Comparison of ENCODE assay signal across 16 cellular contexts in genomic region chr6:71324179-71324791, GRCh38. TPM values are rescaled to one million over a fixed set of nuclear protein-coding genes. Genes with fewer than 3 reads are reported as not detected.
DNase-seq lines count a peak whose midpoint lies in the region; ATAC-seq and TF ChIP-seq lines count a peak whose summit lies in the region.
"Had no signal": no experiment of that assay in that cellular context is flagged by ENCODE, and none has a peak within 500 bp of the region (broad histone marks: within the 10 kb centered on the region; RNA-seq: fewer than 3 reads in every experiment).

No MANE protein-coding gene starts in this region.

- intact Hi-C loops in heart right ventricle (cut with DNase I) (no loop called here), left ventricle myocardium inferior (cut with micrococcal nuclease) (no loop called here), aorta (cut with DNase I) (no loop called here)

- H3K4me3 ChIP-seq in heart right ventricle (no peak overlapping the region), right atrium auricular region (no peak overlapping the region), left ventricle myocardium inferior (no peak overlapping the region), aorta (ENCODE audit: low read length in 2 of 2) (no peak overlapping the region)

- ATAC-seq in heart right ventricle (peak in 6 of 8 donors; percentile 35 to 75 (median 45)), aorta (ENCODE audit: low FRiP score) (peak; percentile 26)
- ATAC-seq: CD8-positive, alpha-beta T cell; PC-3 had no signal

- H3K9me3 ChIP-seq in heart right ventricle, result no peaks in the 10 kb centered on the region
- no peaks in the 10 kb centered on the region for H3K9me3 ChIP-seq in right atrium auricular region
- no peaks in the 10 kb centered on the region for H3K9me3 ChIP-seq in left ventricle myocardium inferior (replicated peaks)
- no peaks in the 10 kb centered on the region for H3K9me3 ChIP-seq in aorta (ENCODE audit: control insufficient read depth, low read length)

- H3K27ac ChIP-seq in heart right ventricle (peak overlapping the region in 4 of 10 donors; percentile 3 to 49 (median 14)), right atrium auricular region (peak overlapping the region in 1 of 2 donors; percentile 6), left ventricle myocardium inferior (replicated peaks) (peak overlapping the region; percentile 13), aorta (ENCODE audit: low read depth in 1 of 2, low read length in 2 of 2) (no peak overlapping the region)

- no peaks in the 10 kb centered on the region for H3K27me3 ChIP-seq in heart right ventricle
- no peaks in the 10 kb centered on the region for H3K27me3 ChIP-seq in right atrium auricular region
- H3K27me3 ChIP-seq in left ventricle myocardium inferior (ENCODE audit: low read depth), result no peaks in the 10 kb centered on the region
- no peaks in the 10 kb centered on the region for H3K27me3 ChIP-seq in aorta (ENCODE audit: control insufficient read depth in 1 of 2, insufficient read depth in 2 of 2, low read length in 1 of 2)

- no peak for TF ChIP-seq CTCF in heart right ventricle (IDR thresholded peaks at IDR 0.05)
- no peak for TF ChIP-seq CTCF in right atrium auricular region (IDR thresholded peaks at IDR 0.05)
- TF ChIP-seq CTCF in left ventricle myocardium inferior (IDR thresholded peaks at IDR 0.05; ENCODE audit: borderline replicate concordance), result no peak

- 72 to 77% methylated on average over 5 of the region's 5 CpGs for WGBS in heart right ventricle, 2 donors
- WGBS in aorta, 2 donors, result 71 to 76% methylated on average over 5 of the region's 5 CpGs

- H3K4me1 ChIP-seq in heart right ventricle (peaks cover 0 to 8% (median 0%) of the 10 kb centered on the region in 9 donors), right atrium auricular region (no peaks in the 10 kb centered on the region), left ventricle myocardium inferior (peaks cover 24% of the 10 kb centered on the region), aorta (ENCODE audit: control insufficient read depth in 1 of 2, insufficient read depth in 2 of 2, low read length in 2 of 2) (peaks cover 0 to 5% of the 10 kb centered on the region in 2 donors)

- H3K36me3 ChIP-seq in heart right ventricle, result no peaks in the 10 kb centered on the region
- no peaks in the 10 kb centered on the region for H3K36me3 ChIP-seq in right atrium auricular region
- no peaks in the 10 kb centered on the region for H3K36me3 ChIP-seq in left ventricle myocardium inferior
- H3K36me3 ChIP-seq in aorta (ENCODE audit: control insufficient read depth in 1 of 2, insufficient read depth in 2 of 2, low read length in 1 of 2), result no peaks in the 10 kb centered on the region

- DNase-seq in heart right ventricle, result peak in 1 of 2 donors; percentile 10
- DNase-seq in right atrium auricular region (ENCODE audit: low spot score), result no peak
- DNase-seq in left ventricle myocardium inferior, result no peak
- peak; percentile 17 for DNase-seq in midbrain (lab: John Stamatoyannopoulos, UW)
- DNase-seq in aorta, result peak in 1 of 2 donors; percentile 47
- DNase-seq in ecto neural progenitor cell (ENCODE audit: low spot score), result no peak
- no peak for DNase-seq in stimulated activated naive CD4-positive, alpha-beta T cell (lab: John Stamatoyannopoulos, UW)
- no peak for DNase-seq in DMS79 treated with DMSO at 0.1 percent for 48 hours (lab: John Stamatoyannopoulos, UW)
- DNase-seq: CD8-positive, alpha-beta T cell; HCEC 1CT; NCI-H146; NCI-H2081 treated with DMSO at 0.1 percent for 48 hours; NCI-H226; NCI-H526 treated with DMSO at 0.1 percent for 48 hours; NK-92 treated with Interleukin-12 subunit alpha and Interleukin-12 subunit beta, amount 100 ng/mL, for 24 hours; PC-3 had no signal

RNA-seq across cellular contexts. Expression of gene OGFRL1, which starts 35.7 kb away (rescaled TPM):
- total RNA-seq in heart right ventricle (10 to 100 TPM in 4 of 10 donors, 1 to 10 TPM in 6; 5.3 to 12.9 (median 9.1) TPM), right atrium auricular region (10 to 100 TPM; 12.0 to 15.1 TPM), left ventricle myocardium inferior (7.1 TPM), aorta (10 to 100 TPM; 23.6 to 29.9 TPM)
- polyA plus RNA-seq in heart right ventricle (1 to 10 TPM; 2.4 to 6.6 TPM), aorta (10 to 100 TPM in 1 of 2 donors, 1 to 10 TPM in 1; 6.8 to 11.9 TPM)
